Comparison of ENCODE assay signal across 8 cellular contexts in genomic region chr18:32576296-32576916, GRCh38.
DNase-seq lines count a peak whose midpoint lies in the region; ATAC-seq, FAIRE-seq and TF ChIP-seq lines count a peak whose summit lies in the region.

No MANE protein-coding gene starts in this region.

- H3K4me1 ChIP-seq in Karpas-422 (ENCODE audit: low read length) (no peaks in the 10 kb centered on the region), K562 (replicated peaks in 1 of 2; ENCODE audit: control insufficient read depth in 2 of 2, insufficient read depth in 2 of 2, low read length in 2 of 2) (no peaks in the 10 kb centered on the region)

- H3K4me3 ChIP-seq in Karpas-422 (ENCODE audit: low read length) (no peak overlapping the region), K562 (no peak overlapping the region), coronary artery (no peak overlapping the region)

- no peaks in the 10 kb centered on the region for H3K4me1 Mint-ChIP-seq in CD4-positive, alpha-beta T cell (ENCODE audit: low read depth)

- no peak overlapping the region for H3K4me3 Mint-ChIP-seq in CD4-positive, alpha-beta T cell

- FAIRE-seq in K562 (lab: Jason Lieb, UNC) = no peak

- H3K9ac ChIP-seq in Karpas-422 (ENCODE audit: low read length) = no peak overlapping the region
- H3K9ac ChIP-seq in K562 (ENCODE audit: insufficient read depth in 1 of 2, low read depth in 2 of 2, low read length in 2 of 2) = no peak overlapping the region

- intact Hi-C loops in K562 (cut with micrococcal nuclease) = no loop called here
- intact Hi-C loops in CD4-positive, alpha-beta T cell (cut with DNase I, micrococcal nuclease) = no loop called here

- peaks cover 35% of the 10 kb centered on the region for H3K27me3 Mint-ChIP-seq in CD4-positive, alpha-beta T cell

- ATAC-seq in K562 = peak; percentile 51; the same call in 1 of the 3 replicates
- no peak for ATAC-seq in CD4-positive, alpha-beta T cell (ENCODE audit: poor library complexity)
- no peak for ATAC-seq in GM21529 (IDR thresholded peaks at IDR 0.05; ENCODE audit: unreplicated experiment)

- H4K20me1 ChIP-seq in Karpas-422 (ENCODE audit: insufficient read depth, low read depth, low read length) = no peaks in the 10 kb centered on the region
- no peaks in the 10 kb centered on the region for H4K20me1 ChIP-seq in K562 (replicated peaks; ENCODE audit: control insufficient read depth, insufficient read depth, low read length)

- H3K36me3 Mint-ChIP-seq in CD4-positive, alpha-beta T cell (ENCODE audit: low read depth) = no peaks in the 10 kb centered on the region

- no peaks in the 10 kb centered on the region for H3K9me2 ChIP-seq in Karpas-422 (replicated peaks; ENCODE audit: insufficient read depth, low read length)

- CTCF ChIA-PET in K562 (lab: Yijun Ruan, JAX; ENCODE audit: low intra/inter-chr PET ratio) = no interaction called here
- CTCF ChIA-PET in CD4-positive, alpha-beta T cell (lab: Charles Lee) = no interaction called here

- TF ChIP-seq POLR2A in K562 (conservative IDR thresholded peaks at IDR 0.05) = no peak

- no peak overlapping the region for H3K27ac Mint-ChIP-seq in CD4-positive, alpha-beta T cell

- POLR2A ChIA-PET in K562 (lab: Yijun Ruan, JAX) = no interaction called here
- POLR2A ChIA-PET in CD4-positive, alpha-beta T cell (lab: Charles Lee) = no interaction called here

- no peaks in the 10 kb centered on the region for H3K9me1 ChIP-seq in K562 (ENCODE audit: control insufficient read depth, insufficient read depth, low read length)

- TF ChIP-seq EP300 in K562 (IDR thresholded peaks at IDR 0.05; ENCODE audit: low read length) = no peak

- BruUV-seq in K562 (replicated peaks; lab: Mats Ljungman, UMichigan) = no TSS peak

- H3K36me3 ChIP-seq in Karpas-422 (ENCODE audit: insufficient read depth, low read length) = no peaks in the 10 kb centered on the region
- no peaks in the 10 kb centered on the region for H3K36me3 ChIP-seq in K562 (ENCODE audit: control insufficient read depth, insufficient read depth, low read length)

- H3K27me3 ChIP-seq in Karpas-422 (ENCODE audit: low read length) = no peaks in the 10 kb centered on the region
- no peaks in the 10 kb centered on the region for H3K27me3 ChIP-seq in K562 (ENCODE audit: control insufficient read depth in 2 of 2, insufficient read depth in 2 of 2, low read length in 2 of 2)
- H3K27me3 ChIP-seq in CD4-positive, alpha-beta T cell (ENCODE audit: control insufficient read depth, insufficient read depth, low read length) = peaks cover 6% of the 10 kb centered on the region

- H3K4me2 ChIP-seq in Karpas-422 (ENCODE audit: low read depth, low read length, poor library complexity, severe bottlenecking) = no peak overlapping the region
- no peak overlapping the region for H3K4me2 ChIP-seq in K562 (ENCODE audit: insufficient read depth, low read length)

- H3K27ac ChIP-seq in C4-2B = no peak overlapping the region
- H3K27ac ChIP-seq in Karpas-422 (ENCODE audit: low read length) = no peak overlapping the region
- H3K27ac ChIP-seq in K562 (ENCODE audit: extremely low read depth, low read depth, low read length) = no peak overlapping the region
- H3K27ac ChIP-seq in CD4-positive, alpha-beta T cell (ENCODE audit: low read depth, low read length) = no peak overlapping the region
- H3K27ac ChIP-seq in coronary artery = no peak overlapping the region

- no peak overlapping the region for H2AFZ ChIP-seq in Karpas-422 (ENCODE audit: low read length)
- no peak overlapping the region for H2AFZ ChIP-seq in K562 (ENCODE audit: low read depth, low read length)

- in situ Hi-C loops in K562 (cut with MboI) = no loop called here

- no peaks in the 10 kb centered on the region for H3K9me3 Mint-ChIP-seq in CD4-positive, alpha-beta T cell

- TF ChIP-seq CTCF in C4-2B (conservative IDR thresholded peaks at IDR 0.05) (peak; percentile 45), K562 (IDR thresholded peaks at IDR 0.05 in 2 of 3, conservative IDR thresholded peaks at IDR 0.05 in 1 of 3; ENCODE audit: insufficient read depth in 2 of 3, low read depth in 1 of 3, low read length in 3 of 3) (no peak), coronary artery (IDR thresholded peaks at IDR 0.05) (no peak)
- TF ChIP-seq CTCF in CD4-positive, alpha-beta T cell (IDR thresholded peaks at IDR 0.05) = no peak

- DNase-seq in Karpas-422 (peak; percentile 67), K562 (ENCODE audit: extremely low read depth in 1 of 4, low spot score in 3 of 4) (peak in 1 of 4 experiments; percentile 6), lung microvascular endothelial cell (ENCODE audit: low read depth in 2 of 2) (peak; percentile 23 to 57), coronary artery (ENCODE audit: low spot score) (no peak), CD1c-positive myeloid dendritic cell (ENCODE audit: extremely low spot score) (no peak)
- no peak for DNase-seq in CD4-positive, alpha-beta T cell

- H3K9me3 ChIP-seq in Karpas-422 (ENCODE audit: low read length) (no peaks in the 10 kb centered on the region), K562 (replicated peaks; ENCODE audit: control insufficient read depth, insufficient read depth, low read depth, low read length) (no peaks in the 10 kb centered on the region)
- H3K9me3 ChIP-seq in CD4-positive, alpha-beta T cell (ENCODE audit: control insufficient read depth, low read length) = no peaks in the 10 kb centered on the region

- WGBS in K562 (ENCODE audit: insufficient coverage, low coverage, missing lambda C conversion rate) = 0% methylated on average over 7 of the region's 7 CpGs

- H3K79me2 ChIP-seq in Karpas-422 (ENCODE audit: low read length) = no peaks in the 10 kb centered on the region
- H3K79me2 ChIP-seq in K562 (ENCODE audit: control insufficient read depth, insufficient read depth, low read length) = no peaks in the 10 kb centered on the region

- TF ChIP-seq RAD21 in K562 (CRISPR knock-in tag; conservative IDR thresholded peaks at IDR 0.05 in 1 of 2, IDR thresholded peaks at IDR 0.05 in 1 of 2) = no peak

TF ChIP-seq in K562, 482 proteins besides CTCF, POLR2A, EP300 and RAD21:
- no peak for TF ChIP-seq SETDB1 (IDR thresholded peaks at IDR 0.05; ENCODE audit: low read length)
- TF ChIP-seq HINFP (tag; conservative IDR thresholded peaks at IDR 0.05; ENCODE audit: low read depth) = no peak
- TF ChIP-seq KHSRP (IDR thresholded peaks at IDR 0.05) = no peak
- TF ChIP-seq, protein P1, sequence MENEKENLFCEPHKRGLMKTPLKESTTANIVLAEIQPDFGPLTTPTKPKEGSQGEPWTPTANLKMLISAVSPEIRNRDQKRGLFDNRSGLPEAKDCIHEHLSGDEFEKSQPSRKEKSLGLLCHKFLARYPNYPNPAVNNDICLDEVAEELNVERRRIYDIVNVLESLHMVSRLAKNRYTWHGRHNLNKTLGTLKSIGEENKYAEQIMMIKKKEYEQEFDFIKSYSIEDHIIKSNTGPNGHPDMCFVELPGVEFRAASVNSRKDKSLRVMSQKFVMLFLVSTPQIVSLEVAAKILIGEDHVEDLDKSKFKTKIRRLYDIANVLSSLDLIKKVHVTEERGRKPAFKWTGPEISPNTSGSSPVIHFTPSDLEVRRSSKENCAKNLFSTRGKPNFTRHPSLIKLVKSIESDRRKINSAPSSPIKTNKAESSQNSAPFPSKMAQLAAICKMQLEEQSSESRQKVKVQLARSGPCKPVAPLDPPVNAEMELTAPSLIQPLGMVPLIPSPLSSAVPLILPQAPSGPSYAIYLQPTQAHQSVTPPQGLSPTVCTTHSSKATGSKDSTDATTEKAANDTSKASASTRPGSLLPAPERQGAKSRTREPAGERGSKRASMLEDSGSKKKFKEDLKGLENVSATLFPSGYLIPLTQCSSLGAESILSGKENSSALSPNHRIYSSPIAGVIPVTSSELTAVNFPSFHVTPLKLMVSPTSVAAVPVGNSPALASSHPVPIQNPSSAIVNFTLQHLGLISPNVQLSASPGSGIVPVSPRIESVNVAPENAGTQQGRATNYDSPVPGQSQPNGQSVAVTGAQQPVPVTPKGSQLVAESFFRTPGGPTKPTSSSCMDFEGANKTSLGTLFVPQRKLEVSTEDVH (IDR thresholded peaks at IDR 0.05; ENCODE audit: low read depth, partially characterized antibody) = no peak
- no peak for TF ChIP-seq NELFE (IDR thresholded peaks at IDR 0.05; ENCODE audit: insufficient read depth, insufficient read length)
- TF ChIP-seq SREBF2 (CRISPR knock-in tag; IDR thresholded peaks at IDR 0.05) = no peak
- no peak for TF ChIP-seq HCFC1 (IDR thresholded peaks at IDR 0.05; ENCODE audit: low read depth, low read length)
- TF ChIP-seq TARDBP (IDR thresholded peaks at IDR 0.05) = no peak
TF ChIP-seq in K562: peak in this region for 0.

Comparison
In these comparisons a context has a peak if more than half of its experiments do, and no peak if none do; other contexts are left out.
1. DNase-seq: peak in Karpas-422 (single experiment) and lung microvascular endothelial cell (2 of 2); none in CD4-positive, alpha-beta T cell (0 of 10), coronary artery (single experiment) and CD1c-positive myeloid dendritic cell (single experiment).